19 cellular contexts compared by ENCODE assay signal in genomic region chr10:71435571-71436267, GRCh38. TPM values are rescaled to one million over a fixed set of nuclear protein-coding genes. Genes with fewer than 3 reads are reported as not detected.
A peak's percentile ranks its signal among the peaks of the same experiment; 100 is the strongest.
DNase-seq lines count a peak whose midpoint lies in the region; ATAC-seq, FAIRE-seq and TF ChIP-seq lines count a peak whose summit lies in the region.
"Had no signal": no experiment of that assay in that cellular context is flagged by ENCODE, and none has a peak within 500 bp of the region (broad histone marks: within the 10 kb centered on the region; RNA-seq: fewer than 3 reads in every experiment).

No MANE protein-coding gene starts in this region.

- BruUV-seq in A673 (replicated peaks; lab: Mats Ljungman, UMichigan) (no TSS peak), MCF 10A (replicated peaks; lab: Mats Ljungman, UMichigan) (no TSS peak)

- H3K36me3 Mint-ChIP-seq in MCF 10A (ENCODE audit: insufficient read depth, unreplicated experiment) = no peaks in the 10 kb centered on the region
- no peaks in the 10 kb centered on the region for H3K36me3 Mint-ChIP-seq in CD14-positive monocyte
- H3K36me3 Mint-ChIP-seq: memory B cell had no signal

- CTCF ChIA-PET in A673 (lab: Charles Lee) = no interaction called here
- CTCF ChIA-PET in MCF 10A (lab: Yijun Ruan, JAX) = interaction anchor here (0.8 kb wide), 1 partner anchor 116 kb away, joined by 5 read pairs; no protein-coding TSS in a partner anchor

- H3K4me3 ChIP-seq in A673 (ENCODE audit: low read depth, low read length, poor library complexity, severe bottlenecking) (no peak overlapping the region), kidney (ENCODE audit: low read length in 2 of 2) (no peak overlapping the region)
- H3K4me3 ChIP-seq: adrenal gland, GM23338, K562, skin epidermis had no signal

- no peaks in the 10 kb centered on the region for H3K27me3 ChIP-seq in A673 (replicated peaks; ENCODE audit: insufficient read depth, low read depth, low read length, poor library complexity)
- H3K27me3 ChIP-seq: adrenal gland had no signal

- H3K36me3 ChIP-seq in A673 (ENCODE audit: insufficient read depth, low read length, poor library complexity, severe bottlenecking) (no peaks in the 10 kb centered on the region), kidney (ENCODE audit: control insufficient read depth in 1 of 2, insufficient read depth in 2 of 2, low read length in 2 of 2) (no peaks in the 10 kb centered on the region)
- H3K36me3 ChIP-seq: adrenal gland had no signal

- POLR2A ChIA-PET in A673 (lab: Charles Lee; ENCODE audit: low non-redundant PET) (no interaction called here), MCF 10A (lab: Yijun Ruan, JAX) (interaction anchor here (0.7 kb wide), 1 partner anchor 97 kb away, joined by 3 read pairs; no protein-coding TSS in a partner anchor)

- H3K9ac ChIP-seq in kidney (ENCODE audit: low read length in 2 of 2) = no peak overlapping the region

- DNase-seq in A673 (ENCODE audit: low spot score) (no peak), LHCN-M2 (ENCODE audit: low read depth) (peak; percentile 6), epidermal melanocyte (ENCODE audit: insufficient read length, low spot score) (peak; percentile 15), omental fat pad (ENCODE audit: low spot score) (peak; percentile 21), GF-D8 (lab: John Stamatoyannopoulos, UW) (no peak), MCF 10A (ENCODE audit: unreplicated experiment) (no peak), CD14-positive monocyte (ENCODE audit: low spot score) (no peak), kidney (no peak)
- DNase-seq: NCI-H1417 treated with DMSO at 0.1 percent for 48 hours; NCI-H226; PC-3; stimulated activated naive CD8-positive, alpha-beta T cell treated with anti-CD3 and anti-CD28 coated beads, Interleukin-15, amount 100 ng/mL, for 72 hours; T-helper 1 cell had no signal

- H3K9me3 Mint-ChIP-seq in MCF 10A (ENCODE audit: unreplicated experiment) (no peaks in the 10 kb centered on the region), CD14-positive monocyte (no peaks in the 10 kb centered on the region)
- H3K9me3 Mint-ChIP-seq: dendritic cell treated with granulocyte-macrophage colony-stimulating factor and Interleukin-4, amounts not matched to agents 40 ng/mL and 50 ng/mL, for 4 days; GM23338; memory B cell; stimulated activated naive CD8-positive, alpha-beta T cell treated with anti-CD3 and anti-CD28 coated beads, Interleukin-15, amount 100 ng/mL, for 72 hours had no signal

- peaks cover 65% of the 10 kb centered on the region for H3K4me1 ChIP-seq in A673 (ENCODE audit: insufficient read depth, low read length, poor library complexity, severe bottlenecking)
- H3K4me1 ChIP-seq in kidney (ENCODE audit: control insufficient read depth in 1 of 2, insufficient read depth in 1 of 2, low read depth in 1 of 2, low read length in 2 of 2) = peaks cover 0 to 3% of the 10 kb centered on the region in 2 donors
- H3K4me1 ChIP-seq: adrenal gland had no signal

- H3K27me3 Mint-ChIP-seq in MCF 10A (ENCODE audit: insufficient read depth, unreplicated experiment) (peaks cover 38% of the 10 kb centered on the region), CD14-positive monocyte (ENCODE audit: low read depth in 3 of 3) (peaks cover 1 to 9% (median 4%) of the 10 kb centered on the region in 3 donors)
- H3K27me3 Mint-ChIP-seq: stimulated activated naive CD8-positive, alpha-beta T cell treated with anti-CD3 and anti-CD28 coated beads, Interleukin-15, amount 100 ng/mL, for 72 hours had no signal

- H3K27ac ChIP-seq in A673 (ENCODE audit: low read depth, low read length, poor library complexity, severe bottlenecking) = peak overlapping the region; percentile 74
- H3K27ac ChIP-seq in kidney (ENCODE audit: low read depth in 2 of 2, low read length in 2 of 2) = no peak overlapping the region
- H3K27ac ChIP-seq: skin epidermis had no signal

- H3K27ac Mint-ChIP-seq in MCF 10A (ENCODE audit: low read depth, unreplicated experiment) = no peak overlapping the region
- H3K27ac Mint-ChIP-seq in CD14-positive monocyte = no peak overlapping the region
- H3K27ac Mint-ChIP-seq: dendritic cell treated with granulocyte-macrophage colony-stimulating factor and Interleukin-4, amounts not matched to agents 40 ng/mL and 50 ng/mL, for 4 days; GM23338; memory B cell; stimulated activated naive CD8-positive, alpha-beta T cell treated with anti-CD3 and anti-CD28 coated beads, Interleukin-15, amount 100 ng/mL, for 72 hours had no signal

- intact Hi-C loops in A673 (cut with micrococcal nuclease; ENCODE audit: unreplicated experiment) (no loop called here), MCF 10A (cut with micrococcal nuclease) (no loop called here), CD14-positive monocyte (cut with micrococcal nuclease) (loop anchor here in 1 of 2 donors (2.0 kb wide), 1 partner anchor 29 kb away; no protein-coding TSS in a partner anchor), kidney (cut with DNase I) (no loop called here)

- H3K4me3 Mint-ChIP-seq in MCF 10A (ENCODE audit: unreplicated experiment) (no peak overlapping the region), CD14-positive monocyte (no peak overlapping the region)
- H3K4me3 Mint-ChIP-seq: dendritic cell treated with granulocyte-macrophage colony-stimulating factor and Interleukin-4, amounts not matched to agents 40 ng/mL and 50 ng/mL, for 4 days; GM23338; memory B cell; stimulated activated naive CD8-positive, alpha-beta T cell treated with anti-CD3 and anti-CD28 coated beads, Interleukin-15, amount 100 ng/mL, for 72 hours had no signal

- H3K9me3 ChIP-seq in A673 (ENCODE audit: low read depth, low read length, poor library complexity, severe bottlenecking) (no peaks in the 10 kb centered on the region), kidney (ENCODE audit: control insufficient read depth in 1 of 2, low read length in 2 of 2) (no peaks in the 10 kb centered on the region)
- H3K9me3 ChIP-seq: adrenal gland had no signal

- FAIRE-seq in kidney (lab: Jason Lieb, UNC) = no peak
- FAIRE-seq: K562 had no signal

- no peak for ATAC-seq in omental fat pad (ENCODE audit: low FRiP score)
- ATAC-seq: GM23338; K562; PC-3; stimulated activated naive CD8-positive, alpha-beta T cell treated with anti-CD3 and anti-CD28 coated beads, Interleukin-15, amount 100 ng/mL, for 72 hours had no signal

- H3K4me1 Mint-ChIP-seq in MCF 10A (ENCODE audit: insufficient read depth, unreplicated experiment) (no peaks in the 10 kb centered on the region), CD14-positive monocyte (peaks cover 7% of the 10 kb centered on the region)

- TF ChIP-seq CTCF in A673 (conservative IDR thresholded peaks at IDR 0.05; ENCODE audit: low read depth, low read length) = no peak
- no peak for TF ChIP-seq CTCF in omental fat pad (IDR thresholded peaks at IDR 0.05)
- TF ChIP-seq CTCF in MCF 10A (IDR thresholded peaks at IDR 0.05; ENCODE audit: unreplicated experiment) = no peak
- no peak for TF ChIP-seq CTCF in CD14-positive monocyte (IDR thresholded peaks at IDR 0.05)
- TF ChIP-seq CTCF in kidney (IDR thresholded peaks at IDR 0.05; ENCODE audit: borderline replicate concordance, extremely low read depth, insufficient read depth) = no peak

RNA-seq across cellular contexts. Expression of gene CDH23, which starts 39.0 kb away (rescaled TPM):
- total RNA-seq in A673 (2021) = 49.7 and 50.7 TPM in 2 replicates
- 0.06 TPM in 2 replicates for total RNA-seq in LHCN-M2 (2014; rRNA removed)
- polyA plus RNA-seq in LHCN-M2 (2012) = 0.01 TPM
- total RNA-seq in omental fat pad = 10 to 100 TPM; 25.3 to 41.9 (median 34.4) TPM
- 0.02 and 0.07 TPM in 2 replicates for total RNA-seq in MCF 10A (2022)
- 10 to 100 TPM in 1 of 2 donors, 1 to 10 TPM in 1; 8.2 to 10.5 TPM for polyA plus RNA-seq in CD14-positive monocyte
- total RNA-seq in kidney = 6.4 TPM
- 1.1 TPM for polyA plus RNA-seq in kidney (ENCODE audit: insufficient read depth, low read depth, low replicate concordance)
- total RNA-seq: PC-3 had no signal

Comparison
In these comparisons a context has a peak if more than half of its experiments do, and no peak if none do; other contexts are left out.
1. DNase-seq: peak in LHCN-M2 (single experiment), epidermal melanocyte (single experiment) and omental fat pad (single experiment); none in A673 (single experiment), GF-D8 (single experiment), MCF 10A (single experiment), CD14-positive monocyte (single experiment) and kidney (single experiment).